ENCODE assay signal across 8 cellular contexts in the genomic region with DNA sequence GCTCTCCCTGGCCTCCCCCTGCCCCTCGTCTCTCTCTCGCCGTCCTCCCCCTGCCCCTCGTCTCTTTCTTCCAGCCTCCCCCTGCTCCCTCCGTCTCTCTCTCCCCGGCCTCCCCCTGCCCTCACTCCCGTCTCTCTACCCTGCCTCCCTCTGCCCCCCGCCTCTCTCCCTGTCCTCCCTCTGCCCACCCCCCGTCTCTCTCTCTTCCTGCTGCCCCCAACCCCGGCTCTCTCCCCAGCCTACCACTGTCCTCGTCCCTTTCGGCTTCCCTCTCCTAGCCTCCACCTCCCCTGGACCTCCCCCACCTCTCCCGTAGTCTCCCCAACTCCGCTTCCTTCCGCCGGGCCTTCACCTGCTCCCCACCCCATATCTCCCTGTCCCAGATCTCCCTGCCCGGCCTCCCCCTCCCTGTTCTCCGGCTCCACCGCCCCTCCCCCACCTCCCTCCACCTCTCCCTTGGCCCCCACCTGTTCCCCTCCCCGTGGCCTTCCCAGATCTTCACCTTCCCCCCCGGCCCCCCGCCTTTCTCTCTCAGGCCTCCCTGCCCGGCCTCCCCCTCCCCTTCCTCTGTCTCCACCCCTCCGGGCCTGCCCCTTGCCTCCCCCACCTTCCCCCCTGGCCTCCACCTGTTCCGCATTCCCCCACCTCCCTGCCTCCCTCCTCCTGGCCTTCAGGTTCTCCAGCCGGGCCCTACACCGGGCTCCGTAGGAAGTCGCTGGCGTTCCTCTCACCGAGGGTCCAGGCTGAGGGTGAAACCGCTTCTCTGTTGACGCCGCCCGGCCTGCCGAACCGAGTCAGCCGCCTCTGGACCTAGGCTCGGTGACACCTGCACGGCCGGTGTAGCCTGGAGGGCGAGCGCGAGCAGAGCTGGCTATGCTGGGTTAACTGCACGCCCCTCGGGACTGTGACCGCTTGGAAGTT. TPM values are rescaled to one million over a fixed set of nuclear protein-coding genes. Genes with fewer than 3 reads are reported as not detected.
DNase-seq lines count a peak whose midpoint lies in the region; ATAC-seq, FAIRE-seq and TF ChIP-seq lines count a peak whose summit lies in the region.

No MANE protein-coding gene starts in this region.

- H3K9ac ChIP-seq in kidney (ENCODE audit: low read length in 2 of 2), result peak overlapping the region; percentile 22 to 87

- ATAC-seq in activated naive CD8-positive, alpha-beta T cell treated with anti-CD3 and anti-CD28 coated beads, Interleukin-2, amount 50 U/mL, for 24 hours, result no peak

- H3K27ac ChIP-seq in kidney (ENCODE audit: low read depth in 2 of 2, low read length in 2 of 2), result peak overlapping the region; percentile 29 to 79
- H3K27ac ChIP-seq in testis, result peak overlapping the region; percentile 86

- H3K9me3 Mint-ChIP-seq in activated naive CD8-positive, alpha-beta T cell treated with anti-CD3 and anti-CD28 coated beads, Interleukin-2, amount 50 U/mL, for 24 hours, result no peaks in the 10 kb centered on the region

- 5 to 6% methylated on average over 24 to 33 of the region's 47 CpGs for WGBS in testis, 2 donors

- DNase-seq in ACHN (peak; percentile 37), HFF-Myc (ENCODE audit: extremely low read depth, low read depth) (no peak), kidney (peak; percentile 86), testis (peak; percentile 41), NOMO-1 treated with DMSO at 0.1 percent for 48 hours (lab: John Stamatoyannopoulos, UW; ENCODE audit: unreplicated experiment) (no peak), DMS153 treated with DMSO at 0.1 percent for 48 hours (lab: John Stamatoyannopoulos, UW; ENCODE audit: unreplicated experiment) (no peak)
- peak; percentile 23 for DNase-seq in activated naive CD8-positive, alpha-beta T cell treated with anti-CD3 and anti-CD28 coated beads, Interleukin-2, amount 50 U/mL, for 24 hours
- DNase-seq in effector CD4-positive, alpha-beta T cell, result no peak

- H3K4me1 ChIP-seq in kidney (ENCODE audit: control insufficient read depth in 1 of 2, insufficient read depth in 1 of 2, low read depth in 1 of 2, low read length in 2 of 2) (peaks cover 16 to 31% of the 10 kb centered on the region in 2 donors), testis (peaks cover 29% of the 10 kb centered on the region)

- no peak for TF ChIP-seq POLR2A in testis (IDR thresholded peaks at IDR 0.05)

- H3K36me3 Mint-ChIP-seq in activated naive CD8-positive, alpha-beta T cell treated with anti-CD3 and anti-CD28 coated beads, Interleukin-2, amount 50 U/mL, for 24 hours (ENCODE audit: low read depth), result peaks cover 15% of the 10 kb centered on the region

- intact Hi-C loops in kidney (cut with DNase I), result loop anchor here (10.0 kb wide), 1 partner anchor 93 kb away; no protein-coding TSS in a partner anchor
- intact Hi-C loops in testis (cut with DNase I; ENCODE audit: low total_unique reads), result no loop called here

- no peaks in the 10 kb centered on the region for H3K9me3 ChIP-seq in kidney (ENCODE audit: control insufficient read depth in 1 of 2, low read length in 2 of 2)
- no peaks in the 10 kb centered on the region for H3K9me3 ChIP-seq in testis

- no peaks in the 10 kb centered on the region for H3K27me3 Mint-ChIP-seq in activated naive CD8-positive, alpha-beta T cell treated with anti-CD3 and anti-CD28 coated beads, Interleukin-2, amount 50 U/mL, for 24 hours

- no peak for FAIRE-seq in kidney (lab: Jason Lieb, UNC)

- peak overlapping the region; percentile 89 for H3K27ac Mint-ChIP-seq in activated naive CD8-positive, alpha-beta T cell treated with anti-CD3 and anti-CD28 coated beads, Interleukin-2, amount 50 U/mL, for 24 hours

- H3K4me1 Mint-ChIP-seq in activated naive CD8-positive, alpha-beta T cell treated with anti-CD3 and anti-CD28 coated beads, Interleukin-2, amount 50 U/mL, for 24 hours, result peaks cover 34% of the 10 kb centered on the region

- TF ChIP-seq CTCF in HFF-Myc (IDR thresholded peaks at IDR 0.05; ENCODE audit: low read depth, low read length, missing control alignments), result no peak
- TF ChIP-seq CTCF in kidney (IDR thresholded peaks at IDR 0.05; ENCODE audit: borderline replicate concordance, extremely low read depth, insufficient read depth), result no peak
- no peak for TF ChIP-seq CTCF in testis (IDR thresholded peaks at IDR 0.05)

- H3K27me3 ChIP-seq in testis, result no peaks in the 10 kb centered on the region

- in situ Hi-C loops in ACHN (cut with HindIII; ENCODE audit: low pct_ligation_motif_present, low pct_unique_long_range_greater_than_20kb, low sequenced_read_pairs), result no loop called here

- H3K36me3 ChIP-seq in kidney (ENCODE audit: control insufficient read depth in 1 of 2, insufficient read depth in 2 of 2, low read length in 2 of 2) (peaks cover under 1 to 5% of the 10 kb centered on the region in 2 donors), testis (ENCODE audit: low read depth, missing control alignments) (no peaks in the 10 kb centered on the region)

- H3K4me3 ChIP-seq in HFF-Myc (replicated peaks; ENCODE audit: low read depth, low read length), result peak overlapping the region; percentile 78
- peak overlapping the region; percentile 70 to 74 for H3K4me3 ChIP-seq in kidney (ENCODE audit: low read length in 2 of 2)
- peak overlapping the region; percentile 89 to 90 for H3K4me3 ChIP-seq in testis

- peak overlapping the region; percentile 91 for H3K4me3 Mint-ChIP-seq in activated naive CD8-positive, alpha-beta T cell treated with anti-CD3 and anti-CD28 coated beads, Interleukin-2, amount 50 U/mL, for 24 hours

RNA-seq across cellular contexts. Expression of gene GET4, which starts 1.2 kb away (rescaled TPM):
- total RNA-seq in kidney (44.8 TPM), testis (100 to 1,000 TPM; 128 to 141 TPM)
- polyA plus RNA-seq in kidney (ENCODE audit: insufficient read depth, low read depth, low replicate concordance) (80.8 TPM), testis (ENCODE audit: insufficient read depth, low read depth, low replicate concordance) (89.0 TPM)

RNA-seq across cellular contexts. Expression of gene SUN1, which starts 45.3 kb away (rescaled TPM):
- total RNA-seq in kidney (168 TPM), testis (100 to 1,000 TPM; 167 to 213 TPM)
- polyA plus RNA-seq in kidney (ENCODE audit: insufficient read depth, low read depth, low replicate concordance) (40.4 TPM), testis (ENCODE audit: insufficient read depth, low read depth, low replicate concordance) (173 TPM)

Comparison
In these comparisons a context has a peak if more than half of its experiments do, and no peak if none do; other contexts are left out.
1. DNase-seq: peak in ACHN (single experiment), activated naive CD8-positive, alpha-beta T cell treated with anti-CD3 and anti-CD28 coated beads, Interleukin-2, amount 50 U/mL, for 24 hours (single experiment), kidney (single experiment) and testis (single experiment); none in HFF-Myc (single experiment), NOMO-1 treated with DMSO at 0.1 percent for 48 hours (single experiment), DMS153 treated with DMSO at 0.1 percent for 48 hours (single experiment) and effector CD4-positive, alpha-beta T cell (single experiment).
2. Peak in every context shown above with its lines, with median percentiles within 50 percentile points of each other: H3K4me3 ChIP-seq.